Comparison of ENCODE assay signal across 10 cellular contexts in the genomic region with DNA sequence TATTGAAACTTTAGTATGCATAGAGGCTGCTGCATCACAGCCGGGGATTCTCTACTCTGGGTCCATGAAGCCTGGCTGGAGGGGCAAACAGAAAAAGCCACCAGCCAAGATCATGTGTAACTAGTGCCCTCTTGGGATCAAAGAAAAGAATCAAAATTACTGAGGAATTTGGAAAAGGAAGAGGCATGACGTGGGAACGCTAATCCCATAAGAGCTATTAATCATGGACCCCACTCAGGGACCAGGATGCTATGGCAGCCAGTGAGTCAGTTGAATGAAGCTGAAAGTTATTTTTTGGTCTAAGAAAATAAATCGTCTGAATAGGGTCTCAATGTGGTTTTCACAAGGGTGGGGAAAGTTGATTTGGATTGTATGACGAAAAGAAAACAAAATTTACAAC.
DNase-seq lines count a peak whose midpoint lies in the region; ATAC-seq, FAIRE-seq and TF ChIP-seq lines count a peak whose summit lies in the region.
"Had no signal": no experiment of that assay in that cellular context is flagged by ENCODE, and none has a peak within 500 bp of the region (broad histone marks: within the 10 kb centered on the region; RNA-seq: fewer than 3 reads in every experiment).

No MANE protein-coding gene starts in this region.

- no peaks in the 10 kb centered on the region for H3K79me2 ChIP-seq in H1 (ENCODE audit: control insufficient read depth in 1 of 2, insufficient read depth in 2 of 2, low read length in 2 of 2)

- no peak overlapping the region for H3K18ac ChIP-seq in H1 (ENCODE audit: extremely low read depth, low read length)

- no peak overlapping the region for H3K56ac ChIP-seq in H1 (replicated peaks; ENCODE audit: insufficient read length, low read depth, low read length)

- no peak overlapping the region for H3K14ac ChIP-seq in H1 (ENCODE audit: insufficient read length)

- H3K79me1 ChIP-seq in H1 (ENCODE audit: low read depth, low read length) = no peaks in the 10 kb centered on the region

- TF ChIP-seq POLR2A in H1 (IDR thresholded peaks at IDR 0.05; ENCODE audit: control extremely low read depth in 1 of 2, low read depth in 2 of 2, low read length in 2 of 2) = no peak

- H4K5ac ChIP-seq in H1 (ENCODE audit: insufficient read length, low read depth, low read length) = no peak overlapping the region

- no peak overlapping the region for H4K8ac ChIP-seq in H1 (ENCODE audit: extremely low read depth, insufficient read depth, low read length)

- POLR2A ChIA-PET in H1 (lab: Charles Lee; ENCODE audit: partially characterized antibody) = no interaction called here

- H3K23me2 ChIP-seq in H1 (ENCODE audit: low read depth, low read length) = no peaks in the 10 kb centered on the region

- H3K4me2 ChIP-seq in H1 (ENCODE audit: insufficient read depth in 1 of 2, low read depth in 2 of 2, low read length in 2 of 2) = no peak overlapping the region

- no peak overlapping the region for H3K4me3 ChIP-seq in H1 (ENCODE audit: extremely low read depth in 1 of 4, insufficient read depth in 2 of 4, low read depth in 3 of 4, low read length in 4 of 4)

- H2AK5ac ChIP-seq in H1 (ENCODE audit: low read depth, low read length) = no peak overlapping the region

- no peak overlapping the region for H3K4ac ChIP-seq in H1 (replicated peaks; ENCODE audit: insufficient read length, low read depth, low read length)

- no peaks in the 10 kb centered on the region for H3K9me3 ChIP-seq in H1 (ENCODE audit: insufficient read depth in 2 of 2, low read depth in 1 of 2, low read length in 1 of 2)
- H3K9me3 ChIP-seq: neutrophil had no signal

- no peaks in the 10 kb centered on the region for H3K36me3 ChIP-seq in H1 (ENCODE audit: control insufficient read depth in 2 of 4, insufficient read depth in 4 of 4, low read length in 3 of 4)
- H3K36me3 ChIP-seq: neutrophil had no signal

- DNase-seq in GM03348 (ENCODE audit: low spot score) (peak; percentile 2), NCI-H2227 treated with DMSO at 0.1 percent for 48 hours (lab: John Stamatoyannopoulos, UW) (peak; percentile 1), H1 (ENCODE audit: low read depth in 1 of 2, low spot score in 2 of 2) (no peak), pons (ENCODE audit: low spot score) (peak; percentile 16), hypothalamus (lab: John Stamatoyannopoulos, UW) (no peak), activated gamma-delta T cell (lab: John Stamatoyannopoulos, UW) (no peak)
- DNase-seq: erythroblast had no signal

- FAIRE-seq in H1 (lab: Jason Lieb, UNC) = peak; percentile 48

- H2BK20ac ChIP-seq in H1 (ENCODE audit: low read length) = no peak overlapping the region

- no peak overlapping the region for H3K23ac ChIP-seq in H1 (ENCODE audit: insufficient read length)

- no peak overlapping the region for H4K91ac ChIP-seq in H1 (replicated peaks; ENCODE audit: insufficient read length, low read length)

- H2AFZ ChIP-seq in H1 (ENCODE audit: low read length) = no peak overlapping the region

- H2BK15ac ChIP-seq in H1 (ENCODE audit: low read length) = no peak overlapping the region

- CTCF ChIA-PET in H1 (lab: Charles Lee; ENCODE audit: partially characterized antibody) = interaction anchor here (1.0 kb wide), 2 partner anchors 9 to 427 kb away, joined by 3 read pairs; no protein-coding TSS in a partner anchor

- no peaks in the 10 kb centered on the region for H4K20me1 ChIP-seq in H1 (replicated peaks in 1 of 2; ENCODE audit: control insufficient read depth in 1 of 2, insufficient read depth in 2 of 2, low read length in 2 of 2)

- no peak overlapping the region for H3K27ac ChIP-seq in H1 (ENCODE audit: low read depth, low read length)
- H3K27ac ChIP-seq: neutrophil had no signal

- no peak overlapping the region for H2BK5ac ChIP-seq in H1 (ENCODE audit: low read depth, low read length)

- no peak for ATAC-seq in HG03196 (IDR thresholded peaks at IDR 0.05; ENCODE audit: unreplicated experiment)
- ATAC-seq in GM19467 (IDR thresholded peaks at IDR 0.05; ENCODE audit: unreplicated experiment) = no peak

- TF ChIP-seq EP300 in H1 (IDR thresholded peaks at IDR 0.05; ENCODE audit: borderline replicate concordance in 1 of 2, low read depth in 2 of 2, low read length in 2 of 2) = no peak

- H3K9ac ChIP-seq in H1 (replicated peaks in 1 of 4; ENCODE audit: extremely low read depth in 1 of 4, low read depth in 3 of 4, low read length in 3 of 4) = no peak overlapping the region

- 82% methylated on average over 5 of the region's 5 CpGs; no CpG with 5 or more reads in 1 of the 2 experiments for WGBS in H1 (ENCODE audit: extremely low coverage in 1 of 2, insufficient coverage in 1 of 2, insufficient read length in 1 of 2, insufficient replicate concordance in 2 of 2, low coverage in 1 of 2, low lambda C conversion rate in 2 of 2, missing lambda C conversion rate in 1 of 2), 2 experiments

- peak; percentile 66 to 72 for TF ChIP-seq RAD21 in H1 (IDR thresholded peaks at IDR 0.05 in 1 of 2, conservative IDR thresholded peaks at IDR 0.05 in 1 of 2; ENCODE audit: low read depth in 2 of 2, low read length in 2 of 2)

- no peaks in the 10 kb centered on the region for H3K4me1 ChIP-seq in H1 (replicated peaks in 1 of 4; ENCODE audit: control insufficient read depth in 3 of 4, insufficient read depth in 4 of 4, low read length in 3 of 4)

- H3K27me3 ChIP-seq in H1 (replicated peaks in 1 of 4; ENCODE audit: control insufficient read depth in 3 of 4, extremely low read depth in 1 of 4, insufficient read depth in 3 of 4, low read length in 3 of 4) = no peaks in the 10 kb centered on the region
- H3K27me3 ChIP-seq: neutrophil had no signal

- no peak overlapping the region for H2BK12ac ChIP-seq in H1 (ENCODE audit: low read depth, low read length)

- no peak overlapping the region for H2BK120ac ChIP-seq in H1 (replicated peaks; ENCODE audit: low read depth, low read length)

- peak in 2 of 3 experiments; percentile 21 to 31; a peak in 2 of 4 replicates for TF ChIP-seq CTCF in H1 (IDR thresholded peaks at IDR 0.05; ENCODE audit: control extremely low read depth in 1 of 3, insufficient read depth in 1 of 3, low read depth in 1 of 3, low read length in 3 of 3)

TF ChIP-seq in H1, 55 proteins besides CTCF, POLR2A, EP300 and RAD21:
- TF ChIP-seq JUN (IDR thresholded peaks at IDR 0.05; ENCODE audit: low read depth, low read length) (no peak), MAFK (IDR thresholded peaks at IDR 0.05; ENCODE audit: low read depth, low read length) (no peak), TEAD4 (IDR thresholded peaks at IDR 0.05; ENCODE audit: low read depth, low read length) (0 out of 2 replicates have a peak, but pooled peaks have one; percentile 10)
- TF ChIP-seq, protein P1, sequence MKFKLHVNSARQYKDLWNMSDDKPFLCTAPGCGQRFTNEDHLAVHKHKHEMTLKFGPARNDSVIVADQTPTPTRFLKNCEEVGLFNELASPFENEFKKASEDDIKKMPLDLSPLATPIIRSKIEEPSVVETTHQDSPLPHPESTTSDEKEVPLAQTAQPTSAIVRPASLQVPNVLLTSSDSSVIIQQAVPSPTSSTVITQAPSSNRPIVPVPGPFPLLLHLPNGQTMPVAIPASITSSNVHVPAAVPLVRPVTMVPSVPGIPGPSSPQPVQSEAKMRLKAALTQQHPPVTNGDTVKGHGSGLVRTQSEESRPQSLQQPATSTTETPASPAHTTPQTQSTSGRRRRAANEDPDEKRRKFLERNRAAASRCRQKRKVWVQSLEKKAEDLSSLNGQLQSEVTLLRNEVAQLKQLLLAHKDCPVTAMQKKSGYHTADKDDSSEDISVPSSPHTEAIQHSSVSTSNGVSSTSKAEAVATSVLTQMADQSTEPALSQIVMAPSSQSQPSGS (IDR thresholded peaks at IDR 0.05; ENCODE audit: low read length) = no peak

Comparison
In these comparisons a context has a peak if more than half of its experiments do, and no peak if none do; other contexts are left out.
1. DNase-seq: peak in GM03348 (single experiment), NCI-H2227 treated with DMSO at 0.1 percent for 48 hours (single experiment) and pons (single experiment); none in H1 (0 of 2), hypothalamus (0 of 51) and activated gamma-delta T cell (single experiment).